Comparison of ENCODE assay signal across 11 cellular contexts in genomic region chr7:22640269-22640668, GRCh38.
DNase-seq lines count a peak whose midpoint lies in the region; ATAC-seq and TF ChIP-seq lines count a peak whose summit lies in the region.
"Had no signal": no experiment of that assay in that cellular context is flagged by ENCODE, and none has a peak within 500 bp of the region (broad histone marks: within the 10 kb centered on the region; RNA-seq: fewer than 3 reads in every experiment).

No MANE protein-coding gene starts in this region.

- no peak for DNase-seq in Ammon's horn (ENCODE audit: low spot score)
- no peak for DNase-seq in CD1c-positive myeloid dendritic cell (ENCODE audit: extremely low spot score)
- DNase-seq in EL = no peak
- no peak for DNase-seq in posterior vena cava (ENCODE audit: low spot score)
- DNase-seq: Calu3, foreskin fibroblast had no signal

- peaks cover 18% of the 10 kb centered on the region for H3K27me3 Mint-ChIP-seq in activated T-helper 17 cell treated with anti-CD3 and anti-CD28 coated beads, Interleukin-2, amount 50 U/mL, for 72 hours
- H3K27me3 Mint-ChIP-seq: brain had no signal

- H3K36me3 Mint-ChIP-seq in activated T-helper 17 cell treated with anti-CD3 and anti-CD28 coated beads, Interleukin-2, amount 50 U/mL, for 72 hours (ENCODE audit: low read depth) = no peaks in the 10 kb centered on the region
- H3K36me3 Mint-ChIP-seq: brain had no signal

- intact Hi-C loops in posterior vena cava (cut with DNase I) = loop anchor here in 1 of 2 donors (10.0 kb wide), 1 partner anchor 705 kb away; no protein-coding TSS in a partner anchor

- H3K27ac Mint-ChIP-seq in activated T-helper 17 cell treated with anti-CD3 and anti-CD28 coated beads, Interleukin-2, amount 50 U/mL, for 72 hours = no peak overlapping the region
- H3K27ac Mint-ChIP-seq: brain had no signal

- peak; percentile 98 for ATAC-seq in GM18505 (IDR thresholded peaks at IDR 0.05; ENCODE audit: unreplicated experiment)
- ATAC-seq in GM19468 (IDR thresholded peaks at IDR 0.05; ENCODE audit: extremely low read depth, unreplicated experiment) = peak; percentile 84
- ATAC-seq in HG03066 (IDR thresholded peaks at IDR 0.05; ENCODE audit: low read depth, unreplicated experiment) = peak; percentile 99
- ATAC-seq in activated T-helper 17 cell treated with anti-CD3 and anti-CD28 coated beads, Interleukin-2, amount 50 U/mL, for 72 hours (replicated peaks) = peak; percentile 98

- H3K9me3 Mint-ChIP-seq in activated T-helper 17 cell treated with anti-CD3 and anti-CD28 coated beads, Interleukin-2, amount 50 U/mL, for 72 hours = peaks cover 18% of the 10 kb centered on the region

- H3K4me1 Mint-ChIP-seq in activated T-helper 17 cell treated with anti-CD3 and anti-CD28 coated beads, Interleukin-2, amount 50 U/mL, for 72 hours = peaks cover 10% of the 10 kb centered on the region
- H3K4me1 Mint-ChIP-seq: brain had no signal

- no peak for TF ChIP-seq POLR2A in GM18505 (IDR thresholded peaks at IDR 0.05; ENCODE audit: borderline replicate concordance, extremely low read depth, insufficient read depth, insufficient read length)

- no peak overlapping the region for H3K4me3 Mint-ChIP-seq in activated T-helper 17 cell treated with anti-CD3 and anti-CD28 coated beads, Interleukin-2, amount 50 U/mL, for 72 hours
- H3K4me3 Mint-ChIP-seq: brain had no signal
